ENCODE assay signal across 21 cellular contexts in genomic region chr16:373020-373598, GRCh38. TPM values are rescaled to one million over a fixed set of nuclear protein-coding genes. Genes with fewer than 3 reads are reported as not detected.
DNase-seq lines count a peak whose midpoint lies in the region; ATAC-seq and TF ChIP-seq lines count a peak whose summit lies in the region.
"Had no signal": no experiment of that assay in that cellular context is flagged by ENCODE, and none has a peak within 500 bp of the region (broad histone marks: within the 10 kb centered on the region; RNA-seq: fewer than 3 reads in every experiment).

No MANE protein-coding gene starts in this region.

- CTCF ChIA-PET in A673 (lab: Charles Lee), result no interaction called here

- H3K4me3 ChIP-seq in A673 (ENCODE audit: low read depth, low read length, poor library complexity, severe bottlenecking), result no peak overlapping the region
- H3K4me3 ChIP-seq in tibial artery, result no peak overlapping the region
- H3K4me3 ChIP-seq: SJCRH30 had no signal

- H3K27me3 ChIP-seq in A673 (replicated peaks; ENCODE audit: insufficient read depth, low read depth, low read length, poor library complexity) (no peaks in the 10 kb centered on the region), tibial artery (no peaks in the 10 kb centered on the region)
- H3K27me3 ChIP-seq: SJCRH30 had no signal

- BruUV-seq in A673 (replicated peaks; lab: Mats Ljungman, UMichigan), result no TSS peak

- TF ChIP-seq CTCF in neural crest cell (conservative IDR thresholded peaks at IDR 0.05) (no peak), A673 (conservative IDR thresholded peaks at IDR 0.05; ENCODE audit: low read depth, low read length) (no peak), tibial artery (IDR thresholded peaks at IDR 0.05) (no peak)

- H3K36me3 ChIP-seq in A673 (ENCODE audit: insufficient read depth, low read length, poor library complexity, severe bottlenecking), result peaks cover 16% of the 10 kb centered on the region
- peaks cover 24 to 82% (median 61%) of the 10 kb centered on the region in 3 donors for H3K36me3 ChIP-seq in tibial artery

- peak overlapping the region; percentile 30 for H3K27ac Mint-ChIP-seq in activated T-cell treated with anti-CD3 and anti-CD28 coated beads, Interleukin-2, amount 50 U/mL, for 24 hours
- peak overlapping the region; percentile 69 for H3K27ac Mint-ChIP-seq in central memory CD8-positive, alpha-beta T cell (ENCODE audit: low read depth)
- H3K27ac Mint-ChIP-seq in neural crest cell (ENCODE audit: unreplicated experiment), result no peak overlapping the region
- no peak overlapping the region for H3K27ac Mint-ChIP-seq in activated T-helper 2 cell treated with anti-CD3 and anti-CD28 coated beads, Interferon-gamma antibody, Interleukin-2, Interleukin-4, amounts not matched to agents 10 μg/mL and 5 μg/mL and 100 μg/mL, durations not matched to agents 14 hours and 24 hours and 36 hours

- intact Hi-C loops in activated T-helper 2 cell treated with anti-CD3 and anti-CD28 coated beads, Interferon-gamma antibody, Interleukin-2, Interleukin-4, amounts not matched to agents 10 μg/mL and 5 μg/mL and 100 μg/mL, durations not matched to agents 14 hours and 24 hours and 36 hours (cut with micrococcal nuclease), result no loop called here
- intact Hi-C loops in A673 (cut with micrococcal nuclease; ENCODE audit: unreplicated experiment) (no loop called here), tibial artery (cut with DNase I; ENCODE audit: low total_unique reads) (no loop called here)

- peaks cover 17% of the 10 kb centered on the region for H3K4me1 Mint-ChIP-seq in activated T-cell treated with anti-CD3 and anti-CD28 coated beads, Interleukin-2, amount 50 U/mL, for 24 hours (ENCODE audit: low read depth)
- H3K4me1 Mint-ChIP-seq in central memory CD8-positive, alpha-beta T cell, result peaks cover 9% of the 10 kb centered on the region
- H3K4me1 Mint-ChIP-seq in neural crest cell, result peaks cover 9% of the 10 kb centered on the region
- H3K4me1 Mint-ChIP-seq in activated T-helper 2 cell treated with anti-CD3 and anti-CD28 coated beads, Interferon-gamma antibody, Interleukin-2, Interleukin-4, amounts not matched to agents 10 μg/mL and 5 μg/mL and 100 μg/mL, durations not matched to agents 14 hours and 24 hours and 36 hours (ENCODE audit: low read depth), result peaks cover 13% of the 10 kb centered on the region

- ATAC-seq in central memory CD8-positive, alpha-beta T cell (replicated peaks; ENCODE audit: extremely low read depth, poor library complexity, severe bottlenecking), result no peak
- ATAC-seq: HCT116, Panc1 had no signal

- H3K9me3 Mint-ChIP-seq in activated T-cell treated with anti-CD3 and anti-CD28 coated beads, Interleukin-2, amount 50 U/mL, for 24 hours, result no peaks in the 10 kb centered on the region
- H3K9me3 Mint-ChIP-seq in central memory CD8-positive, alpha-beta T cell, result no peaks in the 10 kb centered on the region
- H3K9me3 Mint-ChIP-seq in neural crest cell, result no peaks in the 10 kb centered on the region
- no peaks in the 10 kb centered on the region for H3K9me3 Mint-ChIP-seq in activated T-helper 2 cell treated with anti-CD3 and anti-CD28 coated beads, Interferon-gamma antibody, Interleukin-2, Interleukin-4, amounts not matched to agents 10 μg/mL and 5 μg/mL and 100 μg/mL, durations not matched to agents 14 hours and 24 hours and 36 hours

- H3K27ac ChIP-seq in A673 (ENCODE audit: low read depth, low read length, poor library complexity, severe bottlenecking) (no peak overlapping the region), tibial artery (no peak overlapping the region)
- H3K27ac ChIP-seq: SJCRH30 had no signal

- H3K36me3 Mint-ChIP-seq in activated T-cell treated with anti-CD3 and anti-CD28 coated beads, Interleukin-2, amount 50 U/mL, for 24 hours (ENCODE audit: low read depth), result peaks cover 55% of the 10 kb centered on the region
- H3K36me3 Mint-ChIP-seq in central memory CD8-positive, alpha-beta T cell (ENCODE audit: insufficient read depth), result peaks cover 19% of the 10 kb centered on the region
- no peaks in the 10 kb centered on the region for H3K36me3 Mint-ChIP-seq in neural crest cell (ENCODE audit: low read depth)
- peaks cover 21% of the 10 kb centered on the region for H3K36me3 Mint-ChIP-seq in activated T-helper 2 cell treated with anti-CD3 and anti-CD28 coated beads, Interferon-gamma antibody, Interleukin-2, Interleukin-4, amounts not matched to agents 10 μg/mL and 5 μg/mL and 100 μg/mL, durations not matched to agents 14 hours and 24 hours and 36 hours (ENCODE audit: low read depth)

- POLR2A ChIA-PET in A673 (lab: Charles Lee; ENCODE audit: low non-redundant PET), result no interaction called here

- no peaks in the 10 kb centered on the region for H3K27me3 Mint-ChIP-seq in activated T-cell treated with anti-CD3 and anti-CD28 coated beads, Interleukin-2, amount 50 U/mL, for 24 hours
- H3K27me3 Mint-ChIP-seq in central memory CD8-positive, alpha-beta T cell, result no peaks in the 10 kb centered on the region
- peaks cover 4% of the 10 kb centered on the region for H3K27me3 Mint-ChIP-seq in neural crest cell (ENCODE audit: low read depth)
- no peaks in the 10 kb centered on the region for H3K27me3 Mint-ChIP-seq in activated T-helper 2 cell treated with anti-CD3 and anti-CD28 coated beads, Interferon-gamma antibody, Interleukin-2, Interleukin-4, amounts not matched to agents 10 μg/mL and 5 μg/mL and 100 μg/mL, durations not matched to agents 14 hours and 24 hours and 36 hours (ENCODE audit: low read depth)

- no peak overlapping the region for H3K4me3 Mint-ChIP-seq in activated T-cell treated with anti-CD3 and anti-CD28 coated beads, Interleukin-2, amount 50 U/mL, for 24 hours
- H3K4me3 Mint-ChIP-seq in central memory CD8-positive, alpha-beta T cell, result no peak overlapping the region
- H3K4me3 Mint-ChIP-seq in neural crest cell, result peak overlapping the region; percentile 61
- no peak overlapping the region for H3K4me3 Mint-ChIP-seq in activated T-helper 2 cell treated with anti-CD3 and anti-CD28 coated beads, Interferon-gamma antibody, Interleukin-2, Interleukin-4, amounts not matched to agents 10 μg/mL and 5 μg/mL and 100 μg/mL, durations not matched to agents 14 hours and 24 hours and 36 hours (ENCODE audit: low read depth)

- no peaks in the 10 kb centered on the region for H3K9me3 ChIP-seq in A673 (ENCODE audit: low read depth, low read length, poor library complexity, severe bottlenecking)
- H3K9me3 ChIP-seq in tibial artery, result no peaks in the 10 kb centered on the region
- H3K9me3 ChIP-seq: SJCRH30 had no signal

- no peak for DNase-seq in activated T-cell treated with anti-CD3 and anti-CD28 coated beads, Interleukin-2, amount 50 U/mL, for 24 hours
- DNase-seq in activated T-cell treated with anti-CD3 and anti-CD28 coated beads, Interleukin-2, amount 50 U/mL, for 1 hour, result no peak
- no peak for DNase-seq in central memory CD8-positive, alpha-beta T cell (ENCODE audit: low spot score in 2 of 2)
- DNase-seq in neural crest cell (ENCODE audit: low read depth, low spot score) (no peak), A673 (ENCODE audit: low spot score) (no peak), tibial artery (no peak)
- DNase-seq in activated T-helper 2 cell treated with anti-CD3 and anti-CD28 coated beads, Interferon-gamma antibody, Interleukin-2, Interleukin-4, amounts not matched to agents 10 μg/mL and 5 μg/mL and 100 μg/mL, durations not matched to agents 14 hours and 24 hours and 36 hours (ENCODE audit: low spot score), result no peak
- DNase-seq: 8988T; EL; GF-D8; IMR-90; NCI-H1694; NCI-H2081; NCI-H2171; NCI-H345; NCI-H524; NCI-H774; NK-92 treated with Interleukin-12 subunit alpha and Interleukin-12 subunit beta, amount 100 ng/mL, for 24 hours; SJCRH30 had no signal

- H3K4me1 ChIP-seq in A673 (ENCODE audit: insufficient read depth, low read length, poor library complexity, severe bottlenecking) (no peaks in the 10 kb centered on the region), tibial artery (peaks cover 6 to 19% (median 16%) of the 10 kb centered on the region in 4 donors)

RNA-seq across cellular contexts. Expression of gene MRPL28, which starts 2.8 kb away (rescaled TPM):
- total RNA-seq in neural crest cell (80.4 and 84.6 TPM in 2 replicates), A673 (2021) (150 and 157 TPM in 2 replicates)
- 92.5 and 92.9 TPM in 2 replicates for total RNA-seq in activated T-helper 2 cell treated with anti-CD3 and anti-CD28 coated beads, Interferon-gamma antibody, Interleukin-2, Interleukin-4, amounts not matched to agents 10 μg/mL and 5 μg/mL and 100 μg/mL, durations not matched to agents 14 hours and 24 hours and 36 hours

RNA-seq across cellular contexts. Expression of gene PGAP6, which starts 8.7 kb away (rescaled TPM):
- total RNA-seq in neural crest cell (56.4 and 62.0 TPM in 2 replicates), A673 (2021) (38.7 and 47.1 TPM in 2 replicates)
- total RNA-seq in activated T-helper 2 cell treated with anti-CD3 and anti-CD28 coated beads, Interferon-gamma antibody, Interleukin-2, Interleukin-4, amounts not matched to agents 10 μg/mL and 5 μg/mL and 100 μg/mL, durations not matched to agents 14 hours and 24 hours and 36 hours, result 34.3 and 36.7 TPM in 2 replicates

RNA-seq across cellular contexts. Expression of gene AXIN1, which starts 20.6 kb away (rescaled TPM):
- total RNA-seq in neural crest cell, result 36.4 and 38.2 TPM in 2 replicates
- total RNA-seq in activated T-helper 2 cell treated with anti-CD3 and anti-CD28 coated beads, Interferon-gamma antibody, Interleukin-2, Interleukin-4, amounts not matched to agents 10 μg/mL and 5 μg/mL and 100 μg/mL, durations not matched to agents 14 hours and 24 hours and 36 hours, result 28.1 and 29.1 TPM in 2 replicates
- total RNA-seq in A673 (2021), result 32.7 and 38.2 TPM in 2 replicates

RNA-seq across cellular contexts. Expression of gene NME4, which starts 23.9 kb away (rescaled TPM):
- total RNA-seq in neural crest cell, result 233 and 254 TPM in 2 replicates
- total RNA-seq in activated T-helper 2 cell treated with anti-CD3 and anti-CD28 coated beads, Interferon-gamma antibody, Interleukin-2, Interleukin-4, amounts not matched to agents 10 μg/mL and 5 μg/mL and 100 μg/mL, durations not matched to agents 14 hours and 24 hours and 36 hours, result 78.4 and 84.2 TPM in 2 replicates
- 261 and 321 TPM in 2 replicates for total RNA-seq in A673 (2021)

RNA-seq across cellular contexts. Expression of gene DECR2, which starts 28.6 kb away (rescaled TPM):
- 22.4 and 25.7 TPM in 2 replicates for total RNA-seq in neural crest cell
- total RNA-seq in activated T-helper 2 cell treated with anti-CD3 and anti-CD28 coated beads, Interferon-gamma antibody, Interleukin-2, Interleukin-4, amounts not matched to agents 10 μg/mL and 5 μg/mL and 100 μg/mL, durations not matched to agents 14 hours and 24 hours and 36 hours, result 18.9 and 20.9 TPM in 2 replicates
- 27.5 and 28.7 TPM in 2 replicates for total RNA-seq in A673 (2021)

Comparison
In these comparisons a context has a peak if more than half of its experiments do, and no peak if none do; other contexts are left out.
1. H3K27ac Mint-ChIP-seq: peak in activated T-cell treated with anti-CD3 and anti-CD28 coated beads, Interleukin-2, amount 50 U/mL, for 24 hours (single experiment) and central memory CD8-positive, alpha-beta T cell (single experiment); none in neural crest cell (single experiment) and activated T-helper 2 cell treated with anti-CD3 and anti-CD28 coated beads, Interferon-gamma antibody, Interleukin-2, Interleukin-4, amounts not matched to agents 10 μg/mL and 5 μg/mL and 100 μg/mL, durations not matched to agents 14 hours and 24 hours and 36 hours (single experiment).